Comparison of ENCODE assay signal across 17 cellular contexts in the genomic region with DNA sequence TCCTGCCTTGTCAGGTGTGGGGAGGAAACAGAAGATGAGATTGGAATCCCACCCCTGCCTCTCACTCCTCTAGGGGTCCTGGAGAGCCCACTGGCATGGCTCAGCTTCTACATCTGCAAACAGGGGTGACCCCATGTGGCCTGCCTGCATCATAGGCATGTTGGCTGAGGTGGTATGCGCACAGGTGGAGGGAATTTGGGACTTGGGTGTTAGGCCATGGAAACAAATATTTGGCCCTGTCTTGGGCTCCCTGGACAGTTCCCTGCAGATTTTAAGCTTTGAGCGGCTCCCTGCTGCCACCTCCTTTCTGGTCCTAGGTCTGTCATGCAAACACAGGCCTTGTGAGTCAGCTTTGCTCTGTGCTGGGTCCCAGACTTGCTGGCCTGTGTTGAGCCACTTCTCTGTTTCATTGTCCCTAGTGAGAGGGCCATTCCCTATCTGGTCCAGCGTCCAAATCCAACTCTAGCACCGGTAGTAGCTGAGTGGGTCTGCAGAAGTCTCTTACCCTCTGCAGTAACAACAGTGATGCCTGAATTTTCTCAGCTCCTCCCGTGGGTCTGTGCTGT. TPM values are rescaled to one million over a fixed set of nuclear protein-coding genes. Genes with fewer than 3 reads are reported as not detected.
DNase-seq lines count a peak whose midpoint lies in the region; ATAC-seq, FAIRE-seq and TF ChIP-seq lines count a peak whose summit lies in the region.
"Had no signal": no experiment of that assay in that cellular context is flagged by ENCODE, and none has a peak within 500 bp of the region (broad histone marks: within the 10 kb centered on the region; RNA-seq: fewer than 3 reads in every experiment).

No MANE protein-coding gene starts in this region.

- H3K4me2 ChIP-seq in A549 (0 out of 3 replicates have a peak overlapping the region, but pooled peaks have one; percentile 32), HCT116 (ENCODE audit: low read length) (peak overlapping the region; percentile 49), astrocyte (ENCODE audit: low read length) (no peak overlapping the region)

- H3K27ac Mint-ChIP-seq in astrocyte (ENCODE audit: unreplicated experiment) (peak overlapping the region; percentile 34), nephron progenitor cell (no peak overlapping the region)
- H3K27ac Mint-ChIP-seq: activated naive CD8-positive, alpha-beta T cell treated with anti-CD3 and anti-CD28 coated beads, Interleukin-2, amount 50 U/mL, for 24 hours had no signal

- H3K27ac ChIP-seq in A549 (no peak overlapping the region), HCT116 (ENCODE audit: low read depth, low read length) (no peak overlapping the region), astrocyte (ENCODE audit: low read depth, low read length) (no peak overlapping the region), mucosa of rectum (ENCODE audit: low read depth in 2 of 2, low read length in 2 of 2) (peak overlapping the region; percentile 92 to 95)

- WGBS in A549 (ENCODE audit: missing lambda C conversion rate): 82% methylated on average over 5 of the region's 5 CpGs

- H3K9me3 ChIP-seq in A549 (no peaks in the 10 kb centered on the region), HCT116 (ENCODE audit: control insufficient read depth in 1 of 2, insufficient read depth in 1 of 2, low read depth in 1 of 2, low read length in 2 of 2) (no peaks in the 10 kb centered on the region; a peak in 1 of 4 replicates), astrocyte (ENCODE audit: insufficient read depth, low read depth, low read length) (peaks cover 6% of the 10 kb centered on the region), mucosa of rectum (ENCODE audit: control insufficient read depth in 2 of 2, low read length in 2 of 2) (peaks cover 0 to 3% of the 10 kb centered on the region in 2 donors)

- TF ChIP-seq RAD21 in A549 (conservative IDR thresholded peaks at IDR 0.05 in 1 of 2, IDR thresholded peaks at IDR 0.05 in 1 of 2) (no peak), HCT116 (IDR thresholded peaks at IDR 0.05; ENCODE audit: low read depth) (0 out of 2 replicates have a peak, but pooled peaks have one; percentile 31)

- H3K4me1 ChIP-seq in A549 (peaks cover 14% of the 10 kb centered on the region), HCT116 (ENCODE audit: control insufficient read depth in 1 of 2, insufficient read depth in 2 of 2, low read length in 2 of 2) (peaks cover 6 to 17% of the 10 kb centered on the region in 2 experiments; a peak in 3 of 4 replicates), astrocyte (ENCODE audit: insufficient read depth, low read length) (no peaks in the 10 kb centered on the region), mucosa of rectum (ENCODE audit: control insufficient read depth in 2 of 2, insufficient read depth in 2 of 2, low read length in 2 of 2) (peaks cover 67 to 68% of the 10 kb centered on the region in 2 donors)

- H3K36me3 Mint-ChIP-seq in astrocyte (ENCODE audit: low read depth, unreplicated experiment) (peaks cover 2% of the 10 kb centered on the region), nephron progenitor cell (ENCODE audit: low read depth) (no peaks in the 10 kb centered on the region)

- RAD21 ChIA-PET in HCT116 (lab: Charles Lee; ENCODE audit: low non-redundant PET in 1 of 2, low total read pairs in 2 of 2, uncharacterized antibody in 2 of 2, unreplicated experiment in 2 of 2): no interaction called here

- H3K79me2 ChIP-seq in HCT116 (ENCODE audit: insufficient read depth, low read length) (no peaks in the 10 kb centered on the region), astrocyte (ENCODE audit: insufficient read depth, low read length) (no peaks in the 10 kb centered on the region)

- H3K36me3 ChIP-seq in HCT116 (ENCODE audit: control insufficient read depth in 1 of 2, insufficient read depth in 2 of 2, low read length in 2 of 2) (no peaks in the 10 kb centered on the region), astrocyte (ENCODE audit: insufficient read depth, low read length) (no peaks in the 10 kb centered on the region), mucosa of rectum (ENCODE audit: control insufficient read depth in 2 of 2, insufficient read depth in 2 of 2, low read length in 2 of 2) (peaks cover 7 to 19% of the 10 kb centered on the region in 2 donors)

- no peak for DNase-seq in A549 (ENCODE audit: low read depth in 1 of 2, low spot score in 1 of 2)
- DNase-seq in HCT116 (ENCODE audit: low read depth, low spot score): no peak
- no peak for DNase-seq in astrocyte (ENCODE audit: low read depth)
- no peak for DNase-seq in nephron progenitor cell
- no peak for DNase-seq in cortex of kidney (lab: John Stamatoyannopoulos, UW)
- DNase-seq in omental fat pad (ENCODE audit: low spot score): no peak
- no peak for DNase-seq in NCI-H2029 treated with DMSO at 0.1 percent for 48 hours (lab: John Stamatoyannopoulos, UW)
- DNase-seq: activated naive CD8-positive, alpha-beta T cell treated with anti-CD3 and anti-CD28 coated beads, Interleukin-2, amount 50 U/mL, for 24 hours; NCI-H510A; Right ventricle myocardium superior; stimulated activated naive CD4-positive, alpha-beta T cell treated with Interleukin-2 at 50 U/mL for 16 hours; T1000 had no signal

- H3K4me3 ChIP-seq in A549 (no peak overlapping the region), HCT116 (replicated peaks in 1 of 2; ENCODE audit: low read depth in 1 of 2, low read length in 2 of 2) (no peak overlapping the region), astrocyte (ENCODE audit: insufficient read depth, low read depth, low read length) (no peak overlapping the region), mucosa of rectum (ENCODE audit: low read length in 2 of 2) (peak overlapping the region; percentile 41)

- BruUV-seq in HCT116 (replicated peaks; lab: Mats Ljungman, UMichigan): no TSS peak

- H3K4me1 Mint-ChIP-seq in astrocyte (ENCODE audit: low read depth, unreplicated experiment) (peaks cover 9% of the 10 kb centered on the region), nephron progenitor cell (peaks cover 47% of the 10 kb centered on the region)

- peaks cover 12% of the 10 kb centered on the region for H3K27me3 Mint-ChIP-seq in astrocyte (ENCODE audit: low read depth, unreplicated experiment)
- H3K27me3 Mint-ChIP-seq in nephron progenitor cell (ENCODE audit: low read depth, poor library complexity): peaks cover 40% of the 10 kb centered on the region
- H3K27me3 Mint-ChIP-seq: activated naive CD8-positive, alpha-beta T cell treated with anti-CD3 and anti-CD28 coated beads, Interleukin-2, amount 50 U/mL, for 24 hours had no signal

- TF ChIP-seq CTCF in A549 (IDR thresholded peaks at IDR 0.05) (no peak), HCT116 (IDR thresholded peaks at IDR 0.05 in 2 of 3, conservative IDR thresholded peaks at IDR 0.05 in 1 of 3; ENCODE audit: borderline replicate concordance in 1 of 3, insufficient read depth in 1 of 3, low read depth in 2 of 3, low read length in 2 of 3) (peak in 1 of 3 experiments; percentile 28; a peak in 2 of 6 replicates), astrocyte (IDR thresholded peaks at IDR 0.05; ENCODE audit: insufficient read depth, low read depth, low read length) (no peak), nephron progenitor cell (IDR thresholded peaks at IDR 0.05) (no peak), omental fat pad (IDR thresholded peaks at IDR 0.05) (no peak)

- no peaks in the 10 kb centered on the region for H3K27me3 ChIP-seq in HCT116 (ENCODE audit: insufficient read depth, low read length)
- peaks cover 15% of the 10 kb centered on the region for H3K27me3 ChIP-seq in astrocyte (ENCODE audit: insufficient read depth, low read length)
- H3K27me3 ChIP-seq in mucosa of rectum (ENCODE audit: control insufficient read depth in 2 of 2, insufficient read depth in 2 of 2, low read length in 2 of 2): no peaks in the 10 kb centered on the region

- H3K4me3 Mint-ChIP-seq in astrocyte (ENCODE audit: unreplicated experiment): no peak overlapping the region
- no peak overlapping the region for H3K4me3 Mint-ChIP-seq in nephron progenitor cell
- H3K4me3 Mint-ChIP-seq: activated naive CD8-positive, alpha-beta T cell treated with anti-CD3 and anti-CD28 coated beads, Interleukin-2, amount 50 U/mL, for 24 hours had no signal

- CTCF ChIA-PET in A549 (lab: Yijun Ruan, JAX) (interaction anchor here (0.7 to 0.9 kb wide), 2 partner anchors 12 to 15 kb away, joined by 3 read pairs; no protein-coding TSS in a partner anchor), HCT116 (lab: Charles Lee) (interaction anchor here (1.0 kb wide), 1 partner anchor 124 kb away, joined by 3 read pairs; no protein-coding TSS in a partner anchor)

- peak in 1 of 2 experiments; percentile 37; a peak in 3 of 6 replicates for ATAC-seq in A549
- peak; percentile 50 for ATAC-seq in HCT116
- no peak for ATAC-seq in omental fat pad (ENCODE audit: low FRiP score)
- ATAC-seq: activated naive CD8-positive, alpha-beta T cell treated with anti-CD3 and anti-CD28 coated beads, Interleukin-2, amount 50 U/mL, for 24 hours had no signal

- H3K9me3 Mint-ChIP-seq in astrocyte (ENCODE audit: unreplicated experiment) (peaks cover 5% of the 10 kb centered on the region), nephron progenitor cell (peaks cover 3% of the 10 kb centered on the region)
- H3K9me3 Mint-ChIP-seq: activated naive CD8-positive, alpha-beta T cell treated with anti-CD3 and anti-CD28 coated beads, Interleukin-2, amount 50 U/mL, for 24 hours had no signal

- TF ChIP-seq EP300 in A549 (IDR thresholded peaks at IDR 0.05): no peak

- TF ChIP-seq POLR2A in A549 (IDR thresholded peaks at IDR 0.05; ENCODE audit: low read length): no peak
- no peak for TF ChIP-seq POLR2A in HCT116 (IDR thresholded peaks at IDR 0.05; ENCODE audit: borderline replicate concordance, extremely low read depth, insufficient read depth, insufficient read length)

- POLR2A ChIA-PET in A549 (lab: Yijun Ruan, JAX) (no interaction called here), HCT116 (lab: Charles Lee) (no interaction called here)

- FAIRE-seq in A549 (lab: Jason Lieb, UNC): no peak
- FAIRE-seq in astrocyte (lab: Jason Lieb, UNC): no peak

- H3K9me2 ChIP-seq in HCT116 (ENCODE audit: insufficient read depth): no peaks in the 10 kb centered on the region

- H3K9ac ChIP-seq in HCT116 (ENCODE audit: low read length): no peak overlapping the region
- no peak overlapping the region for H3K9ac ChIP-seq in astrocyte (ENCODE audit: low read length)
- peak overlapping the region; percentile 68 for H3K9ac ChIP-seq in mucosa of rectum (ENCODE audit: low read depth in 1 of 2, low read length in 2 of 2)

- no peaks in the 10 kb centered on the region for H4K20me1 ChIP-seq in HCT116 (ENCODE audit: insufficient read depth)
- H4K20me1 ChIP-seq in astrocyte (ENCODE audit: insufficient read depth, low read length): no peaks in the 10 kb centered on the region

- H2AFZ ChIP-seq in HCT116 (ENCODE audit: low read depth, low read length, poor library complexity, severe bottlenecking) (no peak overlapping the region), astrocyte (ENCODE audit: low read depth, low read length) (no peak overlapping the region)

- intact Hi-C loops in HCT116 (cut with micrococcal nuclease): no loop called here

RNA-seq across cellular contexts. Expression of a gene that starts 5.9 kb away (rescaled TPM):
- not detected in 2 replicates for polyA plus RNA-seq in A549 (2011; rRNA removed)
- polyA plus RNA-seq in A549 (2012; cell fraction: cytosol; rRNA removed): not detected in 2 replicates
- not detected in 2 replicates for polyA plus RNA-seq in A549 (2012; cell fraction: nucleus; rRNA removed)
- polyA plus RNA-seq in A549 (2017; fragmentation: RNase III; extraction: RNeasy Plus Mini Kit Qiagen cat#74134 plus additional on column Dnase treatment): not detected in 3 replicates
- not detected in 2 replicates for polyA minus RNA-seq in A549 (2011; rRNA and poly(A)+ RNA removed)
- total RNA-seq in HCT116 (2021; ENCODE audit: unreplicated experiment): 1.8 TPM
- polyA plus RNA-seq in HCT116 (2012): 1.1 and 1.3 TPM in 2 replicates
- not detected in 2 replicates for total RNA-seq in astrocyte
- total RNA-seq in omental fat pad: 1 to 10 TPM in 2 of 4 donors, under 1 TPM in 1, not detected in 1; 0.88 to 1.7 (median 1.1) TPM
- total RNA-seq: chondrocyte, fibroblast of villous mesenchyme, pulmonary artery endothelial cell, Right ventricle myocardium superior had no signal
- polyA plus RNA-seq: BJ had no signal

RNA-seq across cellular contexts. Expression of a gene that starts 30.9 kb away (rescaled TPM):
- polyA plus RNA-seq in A549 (2011; rRNA removed): 2.3 and 3.7 TPM in 2 replicates
- 1.2 and 1.6 TPM in 2 replicates for polyA plus RNA-seq in A549 (2012; cell fraction: cytosol; rRNA removed)
- polyA plus RNA-seq in A549 (2012; cell fraction: nucleus; rRNA removed): 1.2 and 1.5 TPM in 2 replicates
- 2.8 to 2.9 TPM (median 2.9 TPM) in 3 replicates for polyA plus RNA-seq in A549 (2017; fragmentation: RNase III; extraction: RNeasy Plus Mini Kit Qiagen cat#74134 plus additional on column Dnase treatment)
- 6.2 and 7.4 TPM in 2 replicates for polyA minus RNA-seq in A549 (2011; rRNA and poly(A)+ RNA removed)
- total RNA-seq in HCT116 (2021; ENCODE audit: unreplicated experiment): 9.6 TPM
- 5.2 and 7.0 TPM in 2 replicates for polyA plus RNA-seq in HCT116 (2012)
- 4.8 and 5.4 TPM in 2 replicates for total RNA-seq in astrocyte
- total RNA-seq in omental fat pad: 1 to 10 TPM; 1.4 to 4.6 (median 2.0) TPM

Comparison
In these comparisons a context has a peak if more than half of its experiments do, and no peak if none do; other contexts are left out.
1. H3K27ac ChIP-seq: peak in mucosa of rectum (2 of 2); none in A549 (0 of 2), HCT116 (single experiment) and astrocyte (single experiment).
2. H3K4me3 ChIP-seq: peak in mucosa of rectum (2 of 2); none in A549 (single experiment), HCT116 (0 of 2) and astrocyte (single experiment).
3. H3K9ac ChIP-seq: peak in mucosa of rectum (2 of 2); none in HCT116 (single experiment) and astrocyte (single experiment).